9 cellular contexts compared by ENCODE assay signal in the genomic region with DNA sequence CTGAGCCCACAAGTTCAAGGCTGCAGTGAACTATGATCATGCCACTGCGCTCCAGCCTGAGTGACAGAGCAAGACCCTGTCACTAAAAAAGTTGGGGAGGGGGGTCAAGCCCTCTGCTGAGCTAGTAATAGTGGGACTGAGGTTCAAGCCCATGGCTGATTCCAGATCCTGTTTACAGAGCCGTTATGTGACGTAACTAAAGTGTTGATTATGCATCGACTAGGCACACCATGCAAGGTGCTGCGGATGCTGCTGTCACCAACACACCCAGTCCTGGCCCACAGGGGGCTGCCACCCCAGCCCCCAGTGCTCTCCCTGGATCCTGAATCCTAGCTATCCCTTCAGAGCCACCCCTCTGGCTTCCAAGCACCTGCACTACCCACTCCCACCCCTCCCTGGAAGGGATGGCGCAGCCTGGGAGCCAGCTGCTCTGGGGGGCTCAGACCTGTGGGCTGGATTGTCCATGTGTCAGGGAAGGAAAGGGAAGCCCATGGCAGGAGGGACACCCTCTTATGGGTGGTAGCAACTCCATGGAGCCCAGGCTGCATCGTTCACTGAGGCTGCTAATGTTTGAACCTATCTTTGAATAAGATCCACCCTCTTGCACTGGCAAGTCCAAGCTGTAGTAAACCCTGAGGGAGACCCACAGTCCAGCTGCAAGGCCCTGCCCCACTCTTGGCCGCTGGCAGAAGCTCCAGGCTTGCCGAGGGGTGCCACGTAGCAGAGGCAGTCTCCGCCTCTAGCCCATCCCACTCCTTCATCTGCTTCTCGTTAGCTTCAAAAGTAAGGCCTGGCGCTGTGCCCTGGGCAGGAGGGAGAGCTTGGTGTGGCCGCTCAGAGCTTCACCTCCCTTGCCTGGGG.
DNase-seq lines count a peak whose midpoint lies in the region; ATAC-seq and TF ChIP-seq lines count a peak whose summit lies in the region.
"Had no signal": no experiment of that assay in that cellular context is flagged by ENCODE, and none has a peak within 500 bp of the region (broad histone marks: within the 10 kb centered on the region; RNA-seq: fewer than 3 reads in every experiment).

No MANE protein-coding gene starts in this region.

- ATAC-seq in DND-41 (ENCODE audit: insufficient read depth, low read depth) (peak; percentile 54; the same call in 1 of the 3 replicates), mucosa of descending colon (peak; percentile 75), GM18498 (IDR thresholded peaks at IDR 0.05; ENCODE audit: unreplicated experiment) (no peak), GM18502 (IDR thresholded peaks at IDR 0.05; ENCODE audit: poor library complexity, unreplicated experiment) (no peak), GM21723 (IDR thresholded peaks at IDR 0.05; ENCODE audit: unreplicated experiment) (no peak), GM19463 (IDR thresholded peaks at IDR 0.05; ENCODE audit: unreplicated experiment) (no peak)

- H3K4me2 ChIP-seq in DND-41 (ENCODE audit: insufficient read depth, low read length) = no peak overlapping the region

- H3K79me2 ChIP-seq in DND-41 (ENCODE audit: insufficient read depth, low read length) = no peaks in the 10 kb centered on the region

- no peak for DNase-seq in DND-41
- DNase-seq in NCI-H2227 treated with DMSO at 0.1 percent for 48 hours (lab: John Stamatoyannopoulos, UW) = peak; percentile 64
- DNase-seq in choroid plexus epithelial cell (ENCODE audit: low read depth) = peak; percentile 91
- peak; percentile 92 to 94 (median 94) for DNase-seq in mucosa of descending colon

- H3K4me1 ChIP-seq in DND-41 (ENCODE audit: insufficient read depth, low read length) = peaks cover 5% of the 10 kb centered on the region; the same call in 1 of the 2 replicates
- peaks cover 55% of the 10 kb centered on the region for H3K4me1 ChIP-seq in mucosa of descending colon (ENCODE audit: low read depth)

- H3K36me3 ChIP-seq in DND-41 (ENCODE audit: insufficient read depth, low read length) = no peaks in the 10 kb centered on the region
- H3K36me3 ChIP-seq in mucosa of descending colon (ENCODE audit: low read depth) = no peaks in the 10 kb centered on the region

- no peak overlapping the region for H3K9ac ChIP-seq in DND-41 (ENCODE audit: low read depth, low read length)

- no peaks in the 10 kb centered on the region for H3K9me3 ChIP-seq in DND-41 (ENCODE audit: insufficient read depth, low read length, severe bottlenecking)
- H3K9me3 ChIP-seq in mucosa of descending colon = no peaks in the 10 kb centered on the region

- no peak overlapping the region for H2AFZ ChIP-seq in DND-41 (ENCODE audit: low read depth, low read length)

- TF ChIP-seq CTCF in DND-41 (IDR thresholded peaks at IDR 0.05; ENCODE audit: borderline replicate concordance, extremely low read depth, low read length, poor library complexity, severe bottlenecking) = no peak
- no peak for TF ChIP-seq CTCF in choroid plexus epithelial cell (conservative IDR thresholded peaks at IDR 0.05; ENCODE audit: low read depth, low read length)
- TF ChIP-seq CTCF in mucosa of descending colon (IDR thresholded peaks at IDR 0.05) = no peak

- no peak overlapping the region for H3K4me3 ChIP-seq in DND-41 (ENCODE audit: low read depth in 1 of 2, low read length in 2 of 2)
- no peak overlapping the region for H3K4me3 ChIP-seq in choroid plexus epithelial cell (ENCODE audit: low read depth, low read length)
- no peak overlapping the region for H3K4me3 ChIP-seq in mucosa of descending colon

- H3K27me3 ChIP-seq in DND-41 (ENCODE audit: insufficient read depth, low read length, poor library complexity) = peaks cover 23% of the 10 kb centered on the region

- H4K20me1 ChIP-seq in DND-41 (ENCODE audit: insufficient read depth, low read length) = no peaks in the 10 kb centered on the region; the same call in 1 of the 2 replicates

- H3K27ac ChIP-seq in DND-41 (ENCODE audit: low read length) = no peak overlapping the region
- H3K27ac ChIP-seq: epithelial cell of prostate had no signal

- intact Hi-C loops in mucosa of descending colon (cut with DNase I, micrococcal nuclease) = no loop called here

Comparison
In these comparisons a context has a peak if more than half of its experiments do, and no peak if none do; other contexts are left out.
1. ATAC-seq: peak in DND-41 (single experiment) and mucosa of descending colon (single experiment); none in GM18498 (single experiment), GM18502 (single experiment), GM21723 (single experiment) and GM19463 (single experiment).